ENCODE assay signal across 33 cellular contexts in genomic region chr11:39385911-39386310, GRCh38.
DNase-seq lines count a peak whose midpoint lies in the region; ATAC-seq and TF ChIP-seq lines count a peak whose summit lies in the region.
"Had no signal": no experiment of that assay in that cellular context is flagged by ENCODE, and none has a peak within 500 bp of the region (broad histone marks: within the 10 kb centered on the region; RNA-seq: fewer than 3 reads in every experiment).

No MANE protein-coding gene starts in this region.

- H3F3A ChIP-seq in SK-N-SH (replicated peaks; ENCODE audit: insufficient read depth) (no peaks in the 10 kb centered on the region), neural cell (ENCODE audit: insufficient read depth, low read length, poor library complexity, severe bottlenecking) (no peaks in the 10 kb centered on the region)

- TF ChIP-seq RAD21 in SK-N-SH (IDR thresholded peaks at IDR 0.05; ENCODE audit: low read length) = no peak
- TF ChIP-seq RAD21 in neural cell (conservative IDR thresholded peaks at IDR 0.05) = no peak

- TF ChIP-seq EP300 in SK-N-SH (IDR thresholded peaks at IDR 0.05; ENCODE audit: borderline replicate concordance in 1 of 2, low read depth in 1 of 2, low read length in 1 of 2) (no peak), neural cell (conservative IDR thresholded peaks at IDR 0.05; ENCODE audit: poor library complexity, severe bottlenecking) (no peak), tibial nerve (IDR thresholded peaks at IDR 0.05) (no peak)

- TF ChIP-seq POLR2A in tibial nerve (IDR thresholded peaks at IDR 0.05) = no peak

- H3K9me3 ChIP-seq in SK-N-SH (no peaks in the 10 kb centered on the region), A673 (ENCODE audit: low read depth, low read length, poor library complexity, severe bottlenecking) (peaks cover 27% of the 10 kb centered on the region), SK-N-MC (ENCODE audit: low read depth, low read length) (no peaks in the 10 kb centered on the region; the same call in 1 of the 2 replicates), neural cell (ENCODE audit: low read length) (no peaks in the 10 kb centered on the region), tibial nerve (no peaks in the 10 kb centered on the region)
- H3K9me3 ChIP-seq: A549, BE2C had no signal

- intact Hi-C loops in A673 (cut with micrococcal nuclease; ENCODE audit: unreplicated experiment) = no loop called here

- DNase-seq in SK-N-SH = no peak
- DNase-seq in A673 (ENCODE audit: low spot score) = peak; percentile 80
- no peak for DNase-seq in SK-N-MC (ENCODE audit: low read depth, low spot score)
- DNase-seq in tibial nerve (ENCODE audit: low spot score in 2 of 2) = no peak
- no peak for DNase-seq in stimulated activated naive CD4-positive, alpha-beta T cell treated with Interleukin-2 at 50 U/mL for 16 hours (lab: John Stamatoyannopoulos, UW)
- DNase-seq: 8988T; ACHN; AML-193; BE2C; C1 segment of cervical spinal cord; Caco-2; Calu3; CD4-positive, alpha-beta memory T cell; CD4-positive, alpha-beta T cell; CD4-positive, CD25-positive, alpha-beta regulatory T cell; CD8-positive, alpha-beta memory T cell; CD8-positive, alpha-beta T cell; COR-L47; DMS 273 treated with DMSO at 0.1 percent for 48 hours; DMS153; DMS53; DMS79; DMS79 treated with DMSO at 0.1 percent for 48 hours; DND-41; EL had no signal

- H3K9ac ChIP-seq in SK-N-SH (no peak overlapping the region), SK-N-MC (ENCODE audit: insufficient read length) (no peak overlapping the region), neural cell (ENCODE audit: low read length) (no peak overlapping the region)
- H3K9ac ChIP-seq: BLaER1; BLaER1 treated with 17β-estradiol and CSF1 and Interleukin-3, amounts not matched to agents 10 nM and 100 nM had no signal

- H3K4me1 ChIP-seq in SK-N-SH (ENCODE audit: control insufficient read depth in 1 of 2, insufficient read depth in 2 of 2, low read depth in 1 of 2, low read length in 1 of 2) (no peaks in the 10 kb centered on the region; a peak in 1 of 4 replicates), A673 (ENCODE audit: insufficient read depth, low read length, poor library complexity, severe bottlenecking) (peaks cover 23% of the 10 kb centered on the region), tibial nerve (no peaks in the 10 kb centered on the region)
- H3K4me1 ChIP-seq: A549; BE2C; BLaER1; BLaER1 treated with 17β-estradiol and CSF1 and Interleukin-3, amounts not matched to agents 10 nM and 100 nM; Caco-2 had no signal

- no peak overlapping the region for H3K27ac ChIP-seq in SK-N-SH (ENCODE audit: low read depth in 2 of 2, low read length in 1 of 2)
- H3K27ac ChIP-seq in A673 (ENCODE audit: low read depth, low read length, poor library complexity, severe bottlenecking) = peak overlapping the region; percentile 40
- H3K27ac ChIP-seq in SK-N-MC = peak overlapping the region; percentile 26; the same call in 1 of the 2 replicates
- no peak overlapping the region for H3K27ac ChIP-seq in neural cell (ENCODE audit: low read length)
- no peak overlapping the region for H3K27ac ChIP-seq in tibial nerve
- H3K27ac ChIP-seq: 22Rv1; A549; BLaER1; BLaER1 treated with 17β-estradiol and CSF1 and Interleukin-3, amounts not matched to agents 10 nM and 100 nM; C4-2B had no signal

- POLR2A ChIA-PET in SK-N-SH (lab: Yijun Ruan, JAX) = interaction anchor here (0.6 kb wide), 1 partner anchor 1112 kb away, joined by 3 read pairs; no protein-coding TSS in a partner anchor
- POLR2A ChIA-PET in A673 (lab: Charles Lee; ENCODE audit: low non-redundant PET) = interaction anchor here (0.6 kb wide), 1 partner anchor 661 kb away, joined by 3 read pairs; no protein-coding TSS in a partner anchor

- H3K36me3 ChIP-seq in SK-N-SH (replicated peaks in 1 of 2; ENCODE audit: control insufficient read depth in 1 of 2, insufficient read depth in 2 of 2, low read length in 1 of 2) (no peaks in the 10 kb centered on the region), A673 (ENCODE audit: insufficient read depth, low read length, poor library complexity, severe bottlenecking) (peaks cover 8% of the 10 kb centered on the region), SK-N-MC (ENCODE audit: insufficient read depth, low read length) (no peaks in the 10 kb centered on the region), neural cell (ENCODE audit: insufficient read depth, low read length) (no peaks in the 10 kb centered on the region), tibial nerve (no peaks in the 10 kb centered on the region)
- H3K36me3 ChIP-seq: BE2C; BLaER1; BLaER1 treated with 17β-estradiol and CSF1 and Interleukin-3, amounts not matched to agents 10 nM and 100 nM had no signal

- H3K27me3 ChIP-seq in SK-N-SH (ENCODE audit: insufficient read depth) (no peaks in the 10 kb centered on the region), A673 (replicated peaks; ENCODE audit: insufficient read depth, low read depth, low read length, poor library complexity) (no peaks in the 10 kb centered on the region), neural cell (ENCODE audit: insufficient read depth, low read depth, low read length) (no peaks in the 10 kb centered on the region), tibial nerve (no peaks in the 10 kb centered on the region)
- H3K27me3 ChIP-seq: BE2C; BLaER1; BLaER1 treated with 17β-estradiol and CSF1 and Interleukin-3, amounts not matched to agents 10 nM and 100 nM had no signal

- H4K20me1 ChIP-seq in SK-N-SH (ENCODE audit: insufficient read depth) (no peaks in the 10 kb centered on the region), neural cell (ENCODE audit: insufficient read depth) (no peaks in the 10 kb centered on the region)
- H4K20me1 ChIP-seq: BLaER1; BLaER1 treated with 17β-estradiol and CSF1 and Interleukin-3, amounts not matched to agents 10 nM and 100 nM had no signal

- H2AFZ ChIP-seq in SK-N-SH (ENCODE audit: low read depth) (0 out of 2 replicates have a peak overlapping the region, but pooled peaks have one; percentile 29), neural cell (ENCODE audit: low read depth, low read length) (no peak overlapping the region)

- no TSS peak for BruUV-seq in A673 (replicated peaks; lab: Mats Ljungman, UMichigan)

- H3K4me2 ChIP-seq in SK-N-SH (no peak overlapping the region), neural cell (ENCODE audit: low read length) (peak overlapping the region; percentile 8)
- H3K4me2 ChIP-seq: A549; BLaER1; BLaER1 treated with 17β-estradiol and CSF1 and Interleukin-3, amounts not matched to agents 10 nM and 100 nM had no signal

- no peaks in the 10 kb centered on the region for H3K79me2 ChIP-seq in SK-N-SH (ENCODE audit: insufficient read depth)
- no peaks in the 10 kb centered on the region for H3K79me2 ChIP-seq in neural cell (replicated peaks; ENCODE audit: insufficient read depth, low read length)

- ATAC-seq in SK-N-SH treated with all-trans-retinoic acid at 6 μM for 48 hours (no peak), GM19467 (IDR thresholded peaks at IDR 0.05; ENCODE audit: unreplicated experiment) (no peak)
- ATAC-seq: A549; CD8-positive, alpha-beta T cell had no signal

- CTCF ChIA-PET in SK-N-SH (lab: Yijun Ruan, JAX) = interaction anchor here (3.2 kb wide), 1 partner anchor 11 kb away, joined by 13 read pairs; no protein-coding TSS in a partner anchor
- CTCF ChIA-PET in A673 (lab: Charles Lee) = interaction anchor here (0.7 to 1.4 kb wide), 2 partner anchors 11 to 739 kb away, joined by 4 to 5 read pairs; no protein-coding TSS in a partner anchor

- H3K9me2 ChIP-seq in SK-N-SH = no peaks in the 10 kb centered on the region
- no peaks in the 10 kb centered on the region for H3K9me2 ChIP-seq in neural cell (ENCODE audit: insufficient read depth, low read length)

- H3K4me3 ChIP-seq in SK-N-SH (ENCODE audit: low read depth in 2 of 2, low read length in 1 of 2) (no peak overlapping the region), A673 (ENCODE audit: low read depth, low read length, poor library complexity, severe bottlenecking) (no peak overlapping the region), SK-N-MC (no peak overlapping the region), neural cell (ENCODE audit: low read length) (no peak overlapping the region), tibial nerve (no peak overlapping the region)
- H3K4me3 ChIP-seq: A549; BLaER1; BLaER1 treated with 17β-estradiol and CSF1 and Interleukin-3, amounts not matched to agents 10 nM and 100 nM had no signal

- TF ChIP-seq CTCF in SK-N-SH (IDR thresholded peaks at IDR 0.05) = no peak
- no peak for TF ChIP-seq CTCF in A673 (conservative IDR thresholded peaks at IDR 0.05; ENCODE audit: low read depth, low read length)
- no peak for TF ChIP-seq CTCF in neural cell (IDR thresholded peaks at IDR 0.05; ENCODE audit: poor library complexity, severe bottlenecking)
- no peak for TF ChIP-seq CTCF in tibial nerve (IDR thresholded peaks at IDR 0.05)

TF ChIP-seq in SK-N-SH, 30 proteins besides CTCF, POLR2A, EP300 and RAD21 (continues in another document):
- TF ChIP-seq MEF2A (IDR thresholded peaks at IDR 0.05; ENCODE audit: borderline replicate concordance, low read depth) = no peak

TF ChIP-seq in SK-N-SH treated with all-trans-retinoic acid at 6 μM for 48 hours, 23 proteins besides CTCF, POLR2A, EP300 and RAD21 (continues in another document):
- TF ChIP-seq ARNTL (CRISPR knock-in tag; IDR thresholded peaks at IDR 0.05; ENCODE audit: borderline replicate concordance, low read depth) (no peak), PPARA (CRISPR knock-in tag; IDR thresholded peaks at IDR 0.05; ENCODE audit: borderline replicate concordance) (no peak), GLIS3 (CRISPR knock-in tag; IDR thresholded peaks at IDR 0.05) (no peak), ESRRG (CRISPR knock-in tag; IDR thresholded peaks at IDR 0.05) (no peak), TOX (CRISPR knock-in tag; IDR thresholded peaks at IDR 0.05; ENCODE audit: borderline replicate concordance) (no peak), SNAI2 (CRISPR knock-in tag; IDR thresholded peaks at IDR 0.05) (no peak)

Comparison
In these comparisons a context has a peak if more than half of its experiments do, and no peak if none do; other contexts are left out.
1. H3K27ac ChIP-seq: peak in A673 (single experiment) and SK-N-MC (single experiment); none in SK-N-SH (0 of 2), neural cell (single experiment) and tibial nerve (0 of 4).